32 cellular contexts compared by ENCODE assay signal in the genomic region with DNA sequence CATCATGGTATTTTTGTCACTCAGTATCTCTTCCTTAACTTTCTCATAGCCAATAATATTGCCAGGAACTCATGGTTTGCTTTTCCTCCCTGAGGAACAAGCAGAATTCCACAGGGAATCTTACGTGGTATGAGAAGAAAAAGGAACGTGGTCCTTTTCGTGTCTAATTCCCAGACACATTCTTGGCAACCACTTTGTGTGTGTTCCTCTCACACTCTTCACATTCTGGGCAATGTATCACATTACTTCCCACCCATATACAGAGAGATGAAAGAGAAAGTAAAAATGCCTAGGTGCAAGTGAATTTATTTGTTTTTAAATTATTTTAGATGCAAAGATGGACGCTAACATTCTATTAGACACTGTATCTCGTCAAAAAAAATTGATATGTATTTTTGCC.
DNase-seq lines count a peak whose midpoint lies in the region; ATAC-seq, FAIRE-seq and TF ChIP-seq lines count a peak whose summit lies in the region.
"Had no signal": no experiment of that assay in that cellular context is flagged by ENCODE, and none has a peak within 500 bp of the region (broad histone marks: within the 10 kb centered on the region; RNA-seq: fewer than 3 reads in every experiment).

No MANE protein-coding gene starts in this region.

- no peak for ATAC-seq in thoracic aorta (ENCODE audit: insufficient number of reproducible peaks, low FRiP score, low read depth)
- no peak for ATAC-seq in HG03108 (IDR thresholded peaks at IDR 0.05; ENCODE audit: unreplicated experiment)
- ATAC-seq: activated T-helper 17 cell treated with anti-CD3 and anti-CD28 coated beads, Interleukin-2, amount 50 U/mL, for 72 hours; right lobe of liver had no signal

- H3K4me1 Mint-ChIP-seq in astrocyte (ENCODE audit: low read depth, unreplicated experiment): peaks cover 29% of the 10 kb centered on the region
- H3K4me1 Mint-ChIP-seq: activated naive CD4-positive, alpha-beta T cell treated with anti-CD3 and anti-CD28 coated beads, Interleukin-2, amount 50 U/mL, for 24 hours; activated T-helper 17 cell treated with anti-CD3 and anti-CD28 coated beads, Interleukin-2, amount 50 U/mL, for 72 hours; memory B cell had no signal

- DNase-seq in astrocyte (ENCODE audit: low read depth): peak; percentile 74
- peak; percentile 46 for DNase-seq in fibroblast of peridontal ligament (ENCODE audit: extremely low read depth)
- peak; percentile 61 for DNase-seq in iris pigment epithelial cell (ENCODE audit: low read depth)
- DNase-seq in thoracic aorta (ENCODE audit: low spot score): no peak
- DNase-seq in NCI-H2171 (lab: John Stamatoyannopoulos, UW): no peak
- no peak for DNase-seq in COLO829 (ENCODE audit: low spot score)
- DNase-seq: activated CD4-positive, alpha-beta T cell treated with anti-CD3 and anti-CD28 coated beads for 48 hours; amniotic stem cell; cortex of kidney; effector memory CD4-positive, alpha-beta T cell; foreskin melanocyte; IMR-90; MV-4-11; NCI-H1436 treated with DMSO at 0.1 percent for 48 hours; NCI-H2081 treated with DMSO at 0.1 percent for 48 hours; NCI-H774; right lobe of liver; stimulated activated CD4-positive, alpha-beta T cell treated with anti-CD3 and anti-CD28 coated beads, Interleukin-4, amount 100 ng/mL, for 24 hours; T1000; WERI-Rb-1 had no signal

- TF ChIP-seq CTCF in astrocyte (IDR thresholded peaks at IDR 0.05; ENCODE audit: insufficient read depth, low read depth, low read length) (no peak), thoracic aorta (IDR thresholded peaks at IDR 0.05) (no peak)

- no peak overlapping the region for H3K4me2 ChIP-seq in astrocyte (ENCODE audit: low read length)
- H3K4me2 ChIP-seq: BLaER1 had no signal

- H3K4me3 ChIP-seq in astrocyte (ENCODE audit: insufficient read depth, low read depth, low read length) (no peak overlapping the region), thoracic aorta (peak overlapping the region; percentile 47)
- H3K4me3 ChIP-seq: BLaER1, breast epithelium, HAP-1, right lobe of liver, SJSA1, tibial nerve had no signal

- H3K9me3 ChIP-seq in astrocyte (ENCODE audit: insufficient read depth, low read depth, low read length): peaks cover 5% of the 10 kb centered on the region
- H3K9me3 ChIP-seq in thoracic aorta: no peaks in the 10 kb centered on the region
- H3K9me3 ChIP-seq: breast epithelium, HAP-1, right lobe of liver, SJSA1 had no signal

- no peaks in the 10 kb centered on the region for H3K9me3 Mint-ChIP-seq in astrocyte (ENCODE audit: unreplicated experiment)
- H3K9me3 Mint-ChIP-seq: activated T-helper 17 cell treated with anti-CD3 and anti-CD28 coated beads, Interleukin-2, amount 50 U/mL, for 72 hours had no signal

- H3K27me3 ChIP-seq in astrocyte (ENCODE audit: insufficient read depth, low read length) (no peaks in the 10 kb centered on the region), thoracic aorta (replicated peaks; ENCODE audit: insufficient read depth) (no peaks in the 10 kb centered on the region)
- H3K27me3 ChIP-seq: BLaER1, breast epithelium, right lobe of liver, SJSA1, tibial nerve had no signal

- peaks cover 83% of the 10 kb centered on the region for H3K79me2 ChIP-seq in astrocyte (ENCODE audit: insufficient read depth, low read length)
- H3K79me2 ChIP-seq: parathyroid adenoma had no signal

- H3K4me1 ChIP-seq in astrocyte (ENCODE audit: insufficient read depth, low read length) (no peaks in the 10 kb centered on the region), thoracic aorta (ENCODE audit: control insufficient read depth in 1 of 2, low read depth in 2 of 2) (peaks cover under 1 to 19% of the 10 kb centered on the region in 2 donors)
- H3K4me1 ChIP-seq: BLaER1, breast epithelium, HAP-1, parathyroid adenoma, SJSA1, tibial nerve had no signal

- FAIRE-seq in astrocyte (lab: Jason Lieb, UNC): no peak
- FAIRE-seq: G401.6 had no signal

- H4K20me1 ChIP-seq in astrocyte (ENCODE audit: insufficient read depth, low read length): peaks cover 31% of the 10 kb centered on the region
- H4K20me1 ChIP-seq: BLaER1 had no signal

- H3K27ac ChIP-seq in astrocyte (ENCODE audit: low read depth, low read length) (no peak overlapping the region), thoracic aorta (no peak overlapping the region)
- H3K27ac ChIP-seq: BLaER1, breast epithelium, parathyroid adenoma, right lobe of liver, SJSA1, tibial nerve, WERI-Rb-1 had no signal

- H3K36me3 ChIP-seq in astrocyte (ENCODE audit: insufficient read depth, low read length) (no peaks in the 10 kb centered on the region), thoracic aorta (no peaks in the 10 kb centered on the region)
- H3K36me3 ChIP-seq: BLaER1, breast epithelium, HAP-1, right lobe of liver, SJSA1, tibial nerve, WERI-Rb-1 had no signal

- no peaks in the 10 kb centered on the region for H3K27me3 Mint-ChIP-seq in astrocyte (ENCODE audit: low read depth, unreplicated experiment)
- H3K27me3 Mint-ChIP-seq: activated naive CD4-positive, alpha-beta T cell treated with anti-CD3 and anti-CD28 coated beads, Interleukin-2, amount 50 U/mL, for 24 hours; activated T-helper 17 cell treated with anti-CD3 and anti-CD28 coated beads, Interleukin-2, amount 50 U/mL, for 72 hours; memory B cell had no signal

- H2AFZ ChIP-seq in astrocyte (ENCODE audit: low read depth, low read length): no peak overlapping the region
- H2AFZ ChIP-seq: parathyroid adenoma had no signal

- no peak overlapping the region for H3K9ac ChIP-seq in astrocyte (ENCODE audit: low read length)
- H3K9ac ChIP-seq: BLaER1, parathyroid adenoma had no signal

- H3K27ac Mint-ChIP-seq in astrocyte (ENCODE audit: unreplicated experiment): no peak overlapping the region
- H3K27ac Mint-ChIP-seq: activated naive CD4-positive, alpha-beta T cell treated with anti-CD3 and anti-CD28 coated beads, Interleukin-2, amount 50 U/mL, for 24 hours; activated T-helper 17 cell treated with anti-CD3 and anti-CD28 coated beads, Interleukin-2, amount 50 U/mL, for 72 hours; memory B cell had no signal

- no peak overlapping the region for H3K4me3 Mint-ChIP-seq in astrocyte (ENCODE audit: unreplicated experiment)
- H3K4me3 Mint-ChIP-seq: activated naive CD4-positive, alpha-beta T cell treated with anti-CD3 and anti-CD28 coated beads, Interleukin-2, amount 50 U/mL, for 24 hours; activated T-helper 17 cell treated with anti-CD3 and anti-CD28 coated beads, Interleukin-2, amount 50 U/mL, for 72 hours; memory B cell; neural crest cell had no signal

- peaks cover 8% of the 10 kb centered on the region for H3K36me3 Mint-ChIP-seq in astrocyte (ENCODE audit: low read depth, unreplicated experiment)
- H3K36me3 Mint-ChIP-seq: memory B cell had no signal

Comparison
In these comparisons a context has a peak if more than half of its experiments do, and no peak if none do; other contexts are left out.
1. DNase-seq: peak in astrocyte (single experiment), fibroblast of peridontal ligament (single experiment) and iris pigment epithelial cell (single experiment); none in thoracic aorta (single experiment), NCI-H2171 (single experiment) and COLO829 (single experiment).